Comparison of ENCODE assay signal across 35 cellular contexts in genomic region chr7:12467837-12468236, GRCh38.
"Had no signal": no experiment of that assay in that cellular context is flagged by ENCODE, and none has a peak within 500 bp of the region (broad histone marks: within the 10 kb centered on the region; RNA-seq: fewer than 3 reads in every experiment).

No MANE protein-coding gene starts in this region.

- H3K9me3 ChIP-seq: MG63 had no signal

- H3K4me3 ChIP-seq: MG63 had no signal

- DNase-seq: Karpas-422, Kasumi-1, MG63, MM.1S, MV-4-11, NCI-H1048, NCI-H1092, NCI-H1092 treated with DMSO at 0.1 percent for 48 hours, NCI-H1105, NCI-H1105 treated with DMSO at 0.1 percent for 48 hours, NCI-H1417, NCI-H1417 treated with DMSO at 0.1 percent for 48 hours, NCI-H1436, NCI-H1436 treated with DMSO at 0.1 percent for 48 hours, NCI-H146, NCI-H1694, NCI-H1694 treated with DMSO at 0.1 percent for 48 hours, NCI-H187, NCI-H187 treated with DMSO at 0.1 percent for 48 hours, NCI-H1930, NCI-H2029, NCI-H2029 treated with DMSO at 0.1 percent for 48 hours, NCI-H2081, NCI-H2081 treated with DMSO at 0.1 percent for 48 hours, NCI-H2107, NCI-H2171, NCI-H2171 treated with DMSO at 0.1 percent for 48 hours, NCI-H2227 treated with DMSO at 0.1 percent for 48 hours, NCI-H226, NCI-H345, NCI-H446, NCI-H446 treated with DMSO at 0.1 percent for 48 hours, NCI-H510A, NCI-H510A treated with DMSO at 0.1 percent for 48 hours, NCI-H524 had no signal

- H3K36me3 ChIP-seq: MG63 had no signal

- H3K27me3 ChIP-seq: MG63 had no signal
